ENCODE assay signal across 22 cellular contexts in genomic region chr20:60469829-60470228, GRCh38.
"Had no signal": no experiment of that assay in that cellular context is flagged by ENCODE, and none has a peak within 500 bp of the region (broad histone marks: within the 10 kb centered on the region; RNA-seq: fewer than 3 reads in every experiment).

No MANE protein-coding gene starts in this region.

- ATAC-seq: effector memory CD8-positive, alpha-beta T cell; left ventricle myocardium superior; lower lobe of right lung; mucosa of descending colon; natural killer cell treated with Interleukin-12 subunit alpha and Interleukin-12 subunit beta and Interleukin-15 and Interleukin-18, amount 100 ng/mL, for 72 hours; pancreas; stimulated activated memory B cell treated with anti-CD40 and anti-IgM and Interleukin-4, amounts not matched to agents 10 μg/mL and 1 μg/mL and 100 μg/mL, for 72 hours; stimulated activated naive CD8-positive, alpha-beta T cell treated with anti-CD3 and anti-CD28 coated beads, Interleukin-15, Interleukin-2, amounts not matched to agents 100 U/mL and 50 U/mL, for 24 hours had no signal

- H3K4me3 ChIP-seq: lower lobe of right lung, mucosa of descending colon, pancreas, skin epidermis, spleen, testis, tibial artery, upper lobe of left lung had no signal

- FAIRE-seq: frontal cortex, keratinocyte, pancreas, urothelium cell line had no signal

- H3K27ac ChIP-seq: lower lobe of right lung, pancreas, skin epidermis, spleen, testis, tibial artery, upper lobe of left lung had no signal

- H3K9me3 ChIP-seq: lower lobe of right lung, mucosa of descending colon, pancreas, spleen, testis, tibial artery, upper lobe of left lung had no signal

- H3K4me1 ChIP-seq: lower lobe of right lung, pancreas, spleen, testis, tibial artery, upper lobe of left lung had no signal

- H3K36me3 ChIP-seq: lower lobe of right lung, pancreas, spleen, tibial artery, upper lobe of left lung had no signal

- H3K27me3 ChIP-seq: testis, tibial artery, upper lobe of left lung had no signal

- DNase-seq: cerebellar nuclear complex; cortex of kidney; effector memory CD8-positive, alpha-beta T cell; left ventricle myocardium superior; lower lobe of right lung; mucosa of descending colon; naive B cell; occipital lobe; pancreas; spleen; stimulated activated CD4-positive, alpha-beta T cell treated with anti-CD3 and anti-CD28 coated beads, Interleukin-4, amount 100 ng/mL, for 4 hours; stimulated activated naive CD8-positive, alpha-beta T cell treated with anti-CD3 and anti-CD28 coated beads, Interleukin-15, Interleukin-2, amounts not matched to agents 100 U/mL and 50 U/mL, for 24 hours; substantia nigra; testis; tibial artery; upper lobe of left lung had no signal
